Comparison of ENCODE assay signal across 8 cellular contexts in genomic region chr15:25438601-25439455, GRCh38. TPM values are rescaled to one million over a fixed set of nuclear protein-coding genes. Genes with fewer than 3 reads are reported as not detected.
DNase-seq lines count a peak whose midpoint lies in the region; ATAC-seq and TF ChIP-seq lines count a peak whose summit lies in the region.

TSS of gene UBE3A (minus strand) at chr15:25439024. CDS start at chr15:25409107, 29,917 bp downstream.

- TF ChIP-seq POLR2A in vagina (IDR thresholded peaks at IDR 0.05), result peak in 1 of 2 donors; percentile 47

- no peaks in the 10 kb centered on the region for H3K9me3 ChIP-seq in vagina

- H3K4me3 ChIP-seq in astrocyte of the cerebellum (ENCODE audit: low read depth, low read length) (peak within 1 kb of the TSS; percentile 89), rectal smooth muscle tissue (ENCODE audit: low read length) (peak within 1 kb of the TSS; percentile 94), vagina (peak within 1 kb of the TSS; percentile 64 to 99)

- peak within 1 kb of the TSS; percentile 96 for H3K27ac ChIP-seq in rectal smooth muscle tissue (ENCODE audit: low read depth, low read length)
- H3K27ac ChIP-seq in vagina, result peak within 1 kb of the TSS; percentile 98

- H3K9ac ChIP-seq in rectal smooth muscle tissue (ENCODE audit: low read length), result peak within 1 kb of the TSS; percentile 85

- H3K4me1 ChIP-seq in rectal smooth muscle tissue (ENCODE audit: control insufficient read depth, insufficient read depth, low read length), result peaks cover 9% of the 10 kb centered on the region
- H3K4me1 ChIP-seq in vagina, result peaks cover 52% of the 10 kb centered on the region

- H3K27me3 ChIP-seq in rectal smooth muscle tissue (ENCODE audit: control insufficient read depth, insufficient read depth, low read length) (no peaks in the 10 kb centered on the region), vagina (no peaks in the 10 kb centered on the region)

- peak; percentile 5 for DNase-seq in NCI-H187 treated with DMSO at 0.1 percent for 48 hours (lab: John Stamatoyannopoulos, UW)
- DNase-seq in T-helper 9 cell, result peak; percentile 79
- DNase-seq in astrocyte of the cerebellum (ENCODE audit: low read depth), result peak; percentile 76
- peak; percentile 81 for DNase-seq in hepatic stellate cell (ENCODE audit: low spot score)
- DNase-seq in vagina (ENCODE audit: extremely low spot score in 2 of 2), result peak in 1 of 2 donors; percentile 92

- H3K36me3 ChIP-seq in rectal smooth muscle tissue (ENCODE audit: control insufficient read depth, insufficient read depth, low read length), result no peaks in the 10 kb centered on the region
- H3K36me3 ChIP-seq in vagina, result no peaks in the 10 kb centered on the region

- intact Hi-C loops in vagina (cut with DNase I), result no loop called here

- in situ Hi-C loops in astrocyte of the cerebellum (cut with HindIII; ENCODE audit: low sequenced_read_pairs), result loop anchor here (25.0 kb wide), 1 partner anchor 477 kb away; the partner anchor contains the start of genes SNRPN and SNURF

- TF ChIP-seq CTCF in astrocyte of the cerebellum (IDR thresholded peaks at IDR 0.05; ENCODE audit: low read depth, low read length, missing control alignments) (peak; percentile 23), vagina (IDR thresholded peaks at IDR 0.05) (peak in 1 of 3 experiments; percentile 36)

- ATAC-seq in GM18508 (IDR thresholded peaks at IDR 0.05; ENCODE audit: insufficient read depth, unreplicated experiment) (peak; percentile 50), HG02970 (IDR thresholded peaks at IDR 0.05; ENCODE audit: low FRiP score, unreplicated experiment) (peak; percentile 93)

RNA-seq across cellular contexts. Expression of gene UBE3A, which starts in this region (rescaled TPM):
- 71.9 TPM for total RNA-seq in vagina
